1 cellular context compared by ENCODE assay signal in genomic region chr6:43878127-43878634, GRCh38.
TF ChIP-seq lines count a peak whose summit lies in the region.

No MANE protein-coding gene starts in this region.

TF ChIP-seq in K562, 482 proteins besides CTCF, POLR2A, EP300 and RAD21 (continued from another document and continues in another):
- TF ChIP-seq ZMIZ1 (IDR thresholded peaks at IDR 0.05; ENCODE audit: low read depth in 2 of 2, low read length in 2 of 2) (no peak), ZNF407 (IDR thresholded peaks at IDR 0.05; ENCODE audit: low read depth) (no peak), DPF2 (IDR thresholded peaks at IDR 0.05) (peak; percentile 8; the same call in 1 of the 2 replicates), GTF2B (IDR thresholded peaks at IDR 0.05; ENCODE audit: extremely low read depth, insufficient read length) (no peak), HSF4 (CRISPR knock-in tag; IDR thresholded peaks at IDR 0.05; ENCODE audit: borderline replicate concordance) (no peak), PKNOX1 (IDR thresholded peaks at IDR 0.05) (0 out of 2 replicates have a peak, but pooled peaks have one; percentile 6), MYBL2 (IDR thresholded peaks at IDR 0.05; ENCODE audit: low read depth) (no peak), MYBL2 (CRISPR knock-in tag; IDR thresholded peaks at IDR 0.05; ENCODE audit: borderline replicate concordance) (no peak), SIX5 (IDR thresholded peaks at IDR 0.05; ENCODE audit: borderline replicate concordance in 1 of 2, insufficient read depth in 1 of 2, low read depth in 1 of 2, low read length in 2 of 2) (no peak), ZNF592 (IDR thresholded peaks at IDR 0.05) (peak; percentile 76; the same call in 1 of the 2 replicates), ARID1B (IDR thresholded peaks at IDR 0.05) (peak; percentile 43; the same call in 1 of the 2 replicates), CTBP1 (IDR thresholded peaks at IDR 0.05; ENCODE audit: borderline replicate concordance) (no peak), HDAC3 (IDR thresholded peaks at IDR 0.05; ENCODE audit: borderline replicate concordance, partially characterized antibody) (peak; percentile 25), YY1 (IDR thresholded peaks at IDR 0.05; ENCODE audit: borderline replicate concordance in 1 of 3, control insufficient read depth in 1 of 3, extremely low read depth in 1 of 3, insufficient read depth in 3 of 3, insufficient read length in 1 of 3, insufficient replicate concordance in 2 of 3, low read depth in 1 of 3, low read length in 2 of 3) (no peak), ILF3 (IDR thresholded peaks at IDR 0.05; ENCODE audit: borderline replicate concordance) (no peak), DEAF1 (CRISPR knock-in tag; IDR thresholded peaks at IDR 0.05) (no peak), MBD1 (CRISPR knock-in tag; IDR thresholded peaks at IDR 0.05) (peak; percentile 34; the same call in 1 of the 2 replicates), ESRRA (IDR thresholded peaks at IDR 0.05; ENCODE audit: borderline replicate concordance, low read depth) (0 out of 2 replicates have a peak, but pooled peaks have one; percentile 1), PRDM10 (IDR thresholded peaks at IDR 0.05; ENCODE audit: partially characterized antibody) (peak; percentile 64), FOXK1 (CRISPR knock-in tag; IDR thresholded peaks at IDR 0.05; ENCODE audit: borderline replicate concordance) (no peak), TBL1XR1 (IDR thresholded peaks at IDR 0.05; ENCODE audit: low read length in 2 of 2) (no peak), IRF1 (CRISPR knock-in tag; IDR thresholded peaks at IDR 0.05; ENCODE audit: borderline replicate concordance) (no peak)
